Comparison of ENCODE assay signal across 1 cellular context in the genomic region with DNA sequence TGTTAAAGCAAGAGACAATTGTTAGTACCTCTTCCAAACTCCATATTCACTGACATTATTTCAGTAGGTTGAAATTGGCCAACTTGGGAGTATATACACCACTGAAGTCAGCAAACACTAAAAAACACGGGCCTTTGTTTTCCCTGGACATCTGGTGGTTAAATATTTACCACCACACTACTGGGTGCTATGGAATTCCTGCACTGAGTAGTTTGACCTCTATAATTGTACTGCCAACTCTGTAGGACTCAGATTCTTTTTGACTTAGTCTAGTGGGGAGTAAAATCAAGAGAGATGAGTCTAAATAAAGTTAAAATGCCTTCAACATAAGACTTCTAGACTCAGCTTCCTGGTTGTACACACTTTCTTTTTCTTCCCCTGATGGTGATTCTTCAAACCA.
TF ChIP-seq lines count a peak whose summit lies in the region.

No MANE protein-coding gene starts in this region.

TF ChIP-seq in HepG2, 621 proteins besides CTCF, POLR2A, EP300 and RAD21 (continued from another document and continues in another):
- TF ChIP-seq, protein P1, sequence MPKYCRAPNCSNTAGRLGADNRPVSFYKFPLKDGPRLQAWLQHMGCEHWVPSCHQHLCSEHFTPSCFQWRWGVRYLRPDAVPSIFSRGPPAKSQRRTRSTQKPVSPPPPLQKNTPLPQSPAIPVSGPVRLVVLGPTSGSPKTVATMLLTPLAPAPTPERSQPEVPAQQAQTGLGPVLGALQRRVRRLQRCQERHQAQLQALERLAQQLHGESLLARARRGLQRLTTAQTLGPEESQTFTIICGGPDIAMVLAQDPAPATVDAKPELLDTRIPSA (CRISPR knock-in tag; IDR thresholded peaks at IDR 0.05; ENCODE audit: borderline replicate concordance) = no peak
- TF ChIP-seq RCOR2 (CRISPR knock-in tag; IDR thresholded peaks at IDR 0.05) (peak; percentile 76; the same call in 1 of the 2 replicates), CAMTA2 (CRISPR knock-in tag; IDR thresholded peaks at IDR 0.05; ENCODE audit: borderline replicate concordance) (no peak), ZBTB7A (CRISPR knock-in tag; IDR thresholded peaks at IDR 0.05) (no peak), RBFOX2 (IDR thresholded peaks at IDR 0.05; ENCODE audit: low read depth, low read length) (no peak), DNMT1 (CRISPR knock-in tag; IDR thresholded peaks at IDR 0.05) (no peak), ZKSCAN5 (CRISPR knock-in tag; IDR thresholded peaks at IDR 0.05) (no peak), RAD51 (IDR thresholded peaks at IDR 0.05; ENCODE audit: borderline replicate concordance) (no peak), EZH2 (conservative IDR thresholded peaks at IDR 0.05; ENCODE audit: low read depth, low read length) (no peak), SNAPC2 (CRISPR knock-in tag; IDR thresholded peaks at IDR 0.05) (no peak), ZNF720 (CRISPR knock-in tag; IDR thresholded peaks at IDR 0.05) (no peak), NRL (CRISPR knock-in tag; IDR thresholded peaks at IDR 0.05; ENCODE audit: borderline replicate concordance) (no peak), SMAD3 (CRISPR knock-in tag; IDR thresholded peaks at IDR 0.05) (peak; percentile 60; the same call in 1 of the 2 replicates), ZNF138 (CRISPR knock-in tag; IDR thresholded peaks at IDR 0.05; ENCODE audit: low read depth) (no peak), ZC3H13 (CRISPR knock-in tag; IDR thresholded peaks at IDR 0.05) (no peak), ZKSCAN1 (IDR thresholded peaks at IDR 0.05; ENCODE audit: low read length) (peak; percentile 68), STAG1 (CRISPR knock-in tag; IDR thresholded peaks at IDR 0.05) (no peak), ZNF781 (CRISPR knock-in tag; IDR thresholded peaks at IDR 0.05; ENCODE audit: borderline replicate concordance, not compliant biosample characterization) (no peak), YY1 (IDR thresholded peaks at IDR 0.05; ENCODE audit: insufficient read depth, insufficient replicate concordance, low read depth, low read length) (no peak)
- TF ChIP-seq, protein P2, sequence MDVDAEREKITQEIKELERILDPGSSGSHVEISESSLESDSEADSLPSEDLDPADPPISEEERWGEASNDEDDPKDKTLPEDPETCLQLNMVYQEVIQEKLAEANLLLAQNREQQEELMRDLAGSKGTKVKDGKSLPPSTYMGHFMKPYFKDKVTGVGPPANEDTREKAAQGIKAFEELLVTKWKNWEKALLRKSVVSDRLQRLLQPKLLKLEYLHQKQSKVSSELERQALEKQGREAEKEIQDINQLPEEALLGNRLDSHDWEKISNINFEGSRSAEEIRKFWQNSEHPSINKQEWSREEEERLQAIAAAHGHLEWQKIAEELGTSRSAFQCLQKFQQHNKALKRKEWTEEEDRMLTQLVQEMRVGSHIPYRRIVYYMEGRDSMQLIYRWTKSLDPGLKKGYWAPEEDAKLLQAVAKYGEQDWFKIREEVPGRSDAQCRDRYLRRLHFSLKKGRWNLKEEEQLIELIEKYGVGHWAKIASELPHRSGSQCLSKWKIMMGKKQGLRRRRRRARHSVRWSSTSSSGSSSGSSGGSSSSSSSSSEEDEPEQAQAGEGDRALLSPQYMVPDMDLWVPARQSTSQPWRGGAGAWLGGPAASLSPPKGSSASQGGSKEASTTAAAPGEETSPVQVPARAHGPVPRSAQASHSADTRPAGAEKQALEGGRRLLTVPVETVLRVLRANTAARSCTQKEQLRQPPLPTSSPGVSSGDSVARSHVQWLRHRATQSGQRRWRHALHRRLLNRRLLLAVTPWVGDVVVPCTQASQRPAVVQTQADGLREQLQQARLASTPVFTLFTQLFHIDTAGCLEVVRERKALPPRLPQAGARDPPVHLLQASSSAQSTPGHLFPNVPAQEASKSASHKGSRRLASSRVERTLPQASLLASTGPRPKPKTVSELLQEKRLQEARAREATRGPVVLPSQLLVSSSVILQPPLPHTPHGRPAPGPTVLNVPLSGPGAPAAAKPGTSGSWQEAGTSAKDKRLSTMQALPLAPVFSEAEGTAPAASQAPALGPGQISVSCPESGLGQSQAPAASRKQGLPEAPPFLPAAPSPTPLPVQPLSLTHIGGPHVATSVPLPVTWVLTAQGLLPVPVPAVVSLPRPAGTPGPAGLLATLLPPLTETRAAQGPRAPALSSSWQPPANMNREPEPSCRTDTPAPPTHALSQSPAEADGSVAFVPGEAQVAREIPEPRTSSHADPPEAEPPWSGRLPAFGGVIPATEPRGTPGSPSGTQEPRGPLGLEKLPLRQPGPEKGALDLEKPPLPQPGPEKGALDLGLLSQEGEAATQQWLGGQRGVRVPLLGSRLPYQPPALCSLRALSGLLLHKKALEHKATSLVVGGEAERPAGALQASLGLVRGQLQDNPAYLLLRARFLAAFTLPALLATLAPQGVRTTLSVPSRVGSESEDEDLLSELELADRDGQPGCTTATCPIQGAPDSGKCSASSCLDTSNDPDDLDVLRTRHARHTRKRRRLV (CRISPR knock-in tag; IDR thresholded peaks at IDR 0.05) = no peak
- TF ChIP-seq, protein P3, sequence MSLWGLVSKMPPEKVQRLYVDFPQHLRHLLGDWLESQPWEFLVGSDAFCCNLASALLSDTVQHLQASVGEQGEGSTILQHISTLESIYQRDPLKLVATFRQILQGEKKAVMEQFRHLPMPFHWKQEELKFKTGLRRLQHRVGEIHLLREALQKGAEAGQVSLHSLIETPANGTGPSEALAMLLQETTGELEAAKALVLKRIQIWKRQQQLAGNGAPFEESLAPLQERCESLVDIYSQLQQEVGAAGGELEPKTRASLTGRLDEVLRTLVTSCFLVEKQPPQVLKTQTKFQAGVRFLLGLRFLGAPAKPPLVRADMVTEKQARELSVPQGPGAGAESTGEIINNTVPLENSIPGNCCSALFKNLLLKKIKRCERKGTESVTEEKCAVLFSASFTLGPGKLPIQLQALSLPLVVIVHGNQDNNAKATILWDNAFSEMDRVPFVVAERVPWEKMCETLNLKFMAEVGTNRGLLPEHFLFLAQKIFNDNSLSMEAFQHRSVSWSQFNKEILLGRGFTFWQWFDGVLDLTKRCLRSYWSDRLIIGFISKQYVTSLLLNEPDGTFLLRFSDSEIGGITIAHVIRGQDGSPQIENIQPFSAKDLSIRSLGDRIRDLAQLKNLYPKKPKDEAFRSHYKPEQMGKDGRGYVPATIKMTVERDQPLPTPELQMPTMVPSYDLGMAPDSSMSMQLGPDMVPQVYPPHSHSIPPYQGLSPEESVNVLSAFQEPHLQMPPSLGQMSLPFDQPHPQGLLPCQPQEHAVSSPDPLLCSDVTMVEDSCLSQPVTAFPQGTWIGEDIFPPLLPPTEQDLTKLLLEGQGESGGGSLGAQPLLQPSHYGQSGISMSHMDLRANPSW (CRISPR knock-in tag; IDR thresholded peaks at IDR 0.05; ENCODE audit: borderline replicate concordance) = no peak
- TF ChIP-seq, protein P4, sequence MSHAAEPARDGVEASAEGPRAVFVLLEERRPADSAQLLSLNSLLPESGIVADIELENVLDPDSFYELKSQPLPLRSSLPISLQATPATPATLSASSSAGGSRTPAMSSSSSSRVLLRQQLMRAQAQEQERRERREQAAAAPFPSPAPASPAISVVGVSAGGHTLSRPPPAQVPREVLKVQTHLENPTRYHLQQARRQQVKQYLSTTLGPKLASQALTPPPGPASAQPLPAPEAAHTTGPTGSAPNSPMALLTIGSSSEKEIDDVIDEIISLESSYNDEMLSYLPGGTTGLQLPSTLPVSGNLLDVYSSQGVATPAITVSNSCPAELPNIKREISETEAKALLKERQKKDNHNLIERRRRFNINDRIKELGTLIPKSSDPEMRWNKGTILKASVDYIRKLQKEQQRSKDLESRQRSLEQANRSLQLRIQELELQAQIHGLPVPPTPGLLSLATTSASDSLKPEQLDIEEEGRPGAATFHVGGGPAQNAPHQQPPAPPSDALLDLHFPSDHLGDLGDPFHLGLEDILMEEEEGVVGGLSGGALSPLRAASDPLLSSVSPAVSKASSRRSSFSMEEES (CRISPR knock-in tag; IDR thresholded peaks at IDR 0.05) = no peak
- TF ChIP-seq, protein P5, sequence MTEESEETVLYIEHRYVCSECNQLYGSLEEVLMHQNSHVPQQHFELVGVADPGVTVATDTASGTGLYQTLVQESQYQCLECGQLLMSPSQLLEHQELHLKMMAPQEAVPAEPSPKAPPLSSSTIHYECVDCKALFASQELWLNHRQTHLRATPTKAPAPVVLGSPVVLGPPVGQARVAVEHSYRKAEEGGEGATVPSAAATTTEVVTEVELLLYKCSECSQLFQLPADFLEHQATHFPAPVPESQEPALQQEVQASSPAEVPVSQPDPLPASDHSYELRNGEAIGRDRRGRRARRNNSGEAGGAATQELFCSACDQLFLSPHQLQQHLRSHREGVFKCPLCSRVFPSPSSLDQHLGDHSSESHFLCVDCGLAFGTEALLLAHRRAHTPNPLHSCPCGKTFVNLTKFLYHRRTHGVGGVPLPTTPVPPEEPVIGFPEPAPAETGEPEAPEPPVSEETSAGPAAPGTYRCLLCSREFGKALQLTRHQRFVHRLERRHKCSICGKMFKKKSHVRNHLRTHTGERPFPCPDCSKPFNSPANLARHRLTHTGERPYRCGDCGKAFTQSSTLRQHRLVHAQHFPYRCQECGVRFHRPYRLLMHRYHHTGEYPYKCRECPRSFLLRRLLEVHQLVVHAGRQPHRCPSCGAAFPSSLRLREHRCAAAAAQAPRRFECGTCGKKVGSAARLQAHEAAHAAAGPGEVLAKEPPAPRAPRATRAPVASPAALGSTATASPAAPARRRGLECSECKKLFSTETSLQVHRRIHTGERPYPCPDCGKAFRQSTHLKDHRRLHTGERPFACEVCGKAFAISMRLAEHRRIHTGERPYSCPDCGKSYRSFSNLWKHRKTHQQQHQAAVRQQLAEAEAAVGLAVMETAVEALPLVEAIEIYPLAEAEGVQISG (CRISPR knock-in tag; IDR thresholded peaks at IDR 0.05) = no peak
- TF ChIP-seq, protein P6, sequence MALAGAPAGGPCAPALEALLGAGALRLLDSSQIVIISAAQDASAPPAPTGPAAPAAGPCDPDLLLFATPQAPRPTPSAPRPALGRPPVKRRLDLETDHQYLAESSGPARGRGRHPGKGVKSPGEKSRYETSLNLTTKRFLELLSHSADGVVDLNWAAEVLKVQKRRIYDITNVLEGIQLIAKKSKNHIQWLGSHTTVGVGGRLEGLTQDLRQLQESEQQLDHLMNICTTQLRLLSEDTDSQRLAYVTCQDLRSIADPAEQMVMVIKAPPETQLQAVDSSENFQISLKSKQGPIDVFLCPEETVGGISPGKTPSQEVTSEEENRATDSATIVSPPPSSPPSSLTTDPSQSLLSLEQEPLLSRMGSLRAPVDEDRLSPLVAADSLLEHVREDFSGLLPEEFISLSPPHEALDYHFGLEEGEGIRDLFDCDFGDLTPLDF (CRISPR knock-in tag; IDR thresholded peaks at IDR 0.05) = no peak
- TF ChIP-seq, protein P7, sequence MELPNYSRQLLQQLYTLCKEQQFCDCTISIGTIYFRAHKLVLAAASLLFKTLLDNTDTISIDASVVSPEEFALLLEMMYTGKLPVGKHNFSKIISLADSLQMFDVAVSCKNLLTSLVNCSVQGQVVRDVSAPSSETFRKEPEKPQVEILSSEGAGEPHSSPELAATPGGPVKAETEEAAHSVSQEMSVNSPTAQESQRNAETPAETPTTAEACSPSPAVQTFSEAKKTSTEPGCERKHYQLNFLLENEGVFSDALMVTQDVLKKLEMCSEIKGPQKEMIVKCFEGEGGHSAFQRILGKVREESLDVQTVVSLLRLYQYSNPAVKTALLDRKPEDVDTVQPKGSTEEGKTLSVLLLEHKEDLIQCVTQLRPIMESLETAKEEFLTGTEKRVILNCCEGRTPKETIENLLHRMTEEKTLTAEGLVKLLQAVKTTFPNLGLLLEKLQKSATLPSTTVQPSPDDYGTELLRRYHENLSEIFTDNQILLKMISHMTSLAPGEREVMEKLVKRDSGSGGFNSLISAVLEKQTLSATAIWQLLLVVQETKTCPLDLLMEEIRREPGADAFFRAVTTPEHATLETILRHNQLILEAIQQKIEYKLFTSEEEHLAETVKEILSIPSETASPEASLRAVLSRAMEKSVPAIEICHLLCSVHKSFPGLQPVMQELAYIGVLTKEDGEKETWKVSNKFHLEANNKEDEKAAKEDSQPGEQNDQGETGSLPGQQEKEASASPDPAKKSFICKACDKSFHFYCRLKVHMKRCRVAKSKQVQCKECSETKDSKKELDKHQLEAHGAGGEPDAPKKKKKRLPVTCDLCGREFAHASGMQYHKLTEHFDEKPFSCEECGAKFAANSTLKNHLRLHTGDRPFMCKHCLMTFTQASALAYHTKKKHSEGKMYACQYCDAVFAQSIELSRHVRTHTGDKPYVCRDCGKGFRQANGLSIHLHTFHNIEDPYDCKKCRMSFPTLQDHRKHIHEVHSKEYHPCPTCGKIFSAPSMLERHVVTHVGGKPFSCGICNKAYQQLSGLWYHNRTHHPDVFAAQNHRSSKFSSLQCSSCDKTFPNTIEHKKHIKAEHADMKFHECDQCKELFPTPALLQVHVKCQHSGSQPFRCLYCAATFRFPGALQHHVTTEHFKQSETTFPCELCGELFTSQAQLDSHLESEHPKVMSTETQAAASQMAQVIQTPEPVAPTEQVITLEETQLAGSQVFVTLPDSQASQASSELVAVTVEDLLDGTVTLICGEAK (IDR thresholded peaks at IDR 0.05) = no peak
- TF ChIP-seq, protein P7 (CRISPR knock-in tag; IDR thresholded peaks at IDR 0.05) = no peak
- TF ChIP-seq, protein P8, sequence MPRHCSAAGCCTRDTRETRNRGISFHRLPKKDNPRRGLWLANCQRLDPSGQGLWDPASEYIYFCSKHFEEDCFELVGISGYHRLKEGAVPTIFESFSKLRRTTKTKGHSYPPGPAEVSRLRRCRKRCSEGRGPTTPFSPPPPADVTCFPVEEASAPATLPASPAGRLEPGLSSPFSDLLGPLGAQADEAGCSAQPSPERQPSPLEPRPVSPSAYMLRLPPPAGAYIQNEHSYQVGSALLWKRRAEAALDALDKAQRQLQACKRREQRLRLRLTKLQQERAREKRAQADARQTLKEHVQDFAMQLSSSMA (CRISPR knock-in tag; IDR thresholded peaks at IDR 0.05) = no peak
